In the genomic region with DNA sequence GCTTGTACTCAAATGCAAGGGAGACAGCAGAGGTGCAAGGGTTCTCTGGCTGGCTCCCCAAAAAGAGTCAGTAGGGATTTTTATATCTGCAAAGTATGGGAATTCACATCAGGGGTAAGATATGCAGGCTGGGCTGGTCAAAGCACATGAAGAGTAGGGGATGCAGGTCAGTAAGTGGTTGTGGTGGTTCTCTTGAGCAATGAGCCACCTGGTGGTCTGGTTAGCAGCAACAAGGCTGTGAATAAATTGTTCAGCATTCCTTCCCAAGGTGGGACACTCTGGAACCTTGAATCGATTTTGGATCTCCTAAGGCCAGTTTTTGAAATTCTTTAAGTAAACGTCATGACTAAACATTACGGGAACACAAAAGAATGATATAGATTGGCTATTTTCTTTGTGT, we compare ENCODE assay signal across 12 cellular contexts.
A peak's percentile ranks its signal among the peaks of the same experiment; 100 is the strongest.
DNase-seq lines count a peak whose midpoint lies in the region; ATAC-seq, FAIRE-seq and TF ChIP-seq lines count a peak whose summit lies in the region.
"Had no signal": no experiment of that assay in that cellular context is flagged by ENCODE, and none has a peak within 500 bp of the region (broad histone marks: within the 10 kb centered on the region; RNA-seq: fewer than 3 reads in every experiment).

No MANE protein-coding gene starts in this region.

- H3K36me3 Mint-ChIP-seq in stimulated activated naive B cell treated with anti-CD40 and anti-IgM and Interleukin-4, amounts not matched to agents 10 μg/mL and 1 μg/mL and 100 μg/mL, for 72 hours: no peaks in the 10 kb centered on the region

- no peak for FAIRE-seq in frontal cortex (lab: Jason Lieb, UNC)
- FAIRE-seq: colon, HTR-8/SVneo had no signal

- H3K79me2 ChIP-seq in hepatocyte: no peaks in the 10 kb centered on the region

- H3K36me3 ChIP-seq in hepatocyte (replicated peaks; ENCODE audit: insufficient read depth, low read depth): no peaks in the 10 kb centered on the region
- H3K36me3 ChIP-seq: upper lobe of right lung had no signal

- no peaks in the 10 kb centered on the region for H3K4me1 Mint-ChIP-seq in stimulated activated naive B cell treated with anti-CD40 and anti-IgM and Interleukin-4, amounts not matched to agents 10 μg/mL and 1 μg/mL and 100 μg/mL, for 72 hours

- no peaks in the 10 kb centered on the region for H3K9me3 Mint-ChIP-seq in stimulated activated naive B cell treated with anti-CD40 and anti-IgM and Interleukin-4, amounts not matched to agents 10 μg/mL and 1 μg/mL and 100 μg/mL, for 72 hours

- H2AFZ ChIP-seq in hepatocyte: no peak overlapping the region

- H4K20me1 ChIP-seq in hepatocyte (ENCODE audit: insufficient read depth, poor library complexity, severe bottlenecking): no peaks in the 10 kb centered on the region

- H3K4me2 ChIP-seq in hepatocyte: no peak overlapping the region

- TF ChIP-seq CTCF in hepatocyte (IDR thresholded peaks at IDR 0.05; ENCODE audit: poor library complexity): peak; percentile 24

- no peaks in the 10 kb centered on the region for H3K27me3 Mint-ChIP-seq in stimulated activated naive B cell treated with anti-CD40 and anti-IgM and Interleukin-4, amounts not matched to agents 10 μg/mL and 1 μg/mL and 100 μg/mL, for 72 hours

- no peaks in the 10 kb centered on the region for H3K9me2 ChIP-seq in hepatocyte (replicated peaks; ENCODE audit: insufficient read depth)

- H3K4me3 ChIP-seq in hepatocyte: no peak overlapping the region
- H3K4me3 ChIP-seq: upper lobe of right lung had no signal

- no peaks in the 10 kb centered on the region for H3K27me3 ChIP-seq in hepatocyte
- H3K27me3 ChIP-seq: upper lobe of right lung had no signal

- H3K4me1 ChIP-seq in hepatocyte (ENCODE audit: insufficient read depth): no peaks in the 10 kb centered on the region
- H3K4me1 ChIP-seq: upper lobe of right lung had no signal

- H3K27ac ChIP-seq in hepatocyte: no peak overlapping the region
- H3K27ac ChIP-seq: upper lobe of right lung had no signal

- H3K9me3 ChIP-seq in hepatocyte (ENCODE audit: low read depth): no peaks in the 10 kb centered on the region
- H3K9me3 ChIP-seq: upper lobe of right lung had no signal

- no peak overlapping the region for H3K4me3 Mint-ChIP-seq in stimulated activated naive B cell treated with anti-CD40 and anti-IgM and Interleukin-4, amounts not matched to agents 10 μg/mL and 1 μg/mL and 100 μg/mL, for 72 hours

- DNase-seq in AG08395 (ENCODE audit: low spot score) (peak; percentile 11), H4 (ENCODE audit: low spot score) (peak; percentile 34), SK-N-DZ (ENCODE audit: low spot score) (peak; percentile 22), hepatocyte (ENCODE audit: low spot score) (peak; percentile 26), frontal cortex (ENCODE audit: low spot score in 2 of 2) (no peak)
- DNase-seq in stimulated activated naive B cell treated with anti-CD40 and anti-IgM and Interleukin-4, amounts not matched to agents 10 μg/mL and 1 μg/mL and 100 μg/mL, for 72 hours: no peak
- DNase-seq: NCI-H2227 treated with DMSO at 0.1 percent for 48 hours, upper lobe of right lung had no signal

- ATAC-seq in GM18517 (IDR thresholded peaks at IDR 0.05; ENCODE audit: unreplicated experiment) (no peak), GM18498 (IDR thresholded peaks at IDR 0.05; ENCODE audit: unreplicated experiment) (no peak)
- ATAC-seq in stimulated activated naive B cell treated with anti-CD40 and anti-IgM and Interleukin-4, amounts not matched to agents 10 μg/mL and 1 μg/mL and 100 μg/mL, for 72 hours (replicated peaks): no peak
- ATAC-seq: upper lobe of right lung had no signal

- H3K27ac Mint-ChIP-seq in stimulated activated naive B cell treated with anti-CD40 and anti-IgM and Interleukin-4, amounts not matched to agents 10 μg/mL and 1 μg/mL and 100 μg/mL, for 72 hours: no peak overlapping the region

- WGBS in hepatocyte (ENCODE audit: low lambda C conversion rate, missing lambda C conversion rate): 81% methylated on average over 3 of the region's 3 CpGs

Comparison
In these comparisons a context has a peak if more than half of its experiments do, and no peak if none do; other contexts are left out.
1. DNase-seq: peak in AG08395 (single experiment), H4 (single experiment), SK-N-DZ (single experiment) and hepatocyte (single experiment); none in stimulated activated naive B cell treated with anti-CD40 and anti-IgM and Interleukin-4, amounts not matched to agents 10 μg/mL and 1 μg/mL and 100 μg/mL, for 72 hours (single experiment) and frontal cortex (0 of 2).